ENCODE assay signal across 8 cellular contexts in genomic region chr2:55049794-55050132, GRCh38. TPM values are rescaled to one million over a fixed set of nuclear protein-coding genes. Genes with fewer than 3 reads are reported as not detected.
DNase-seq lines count a peak whose midpoint lies in the region; ATAC-seq, FAIRE-seq and TF ChIP-seq lines count a peak whose summit lies in the region.

No MANE protein-coding gene starts in this region.

- peak overlapping the region; percentile 97 for H3K4me3 ChIP-seq in OCI-LY3 (ENCODE audit: low read length)
- peak overlapping the region; percentile 86 to 99 (median 97) for H3K4me3 ChIP-seq in endothelial cell of umbilical vein (replicated peaks in 1 of 3; ENCODE audit: insufficient read depth in 1 of 3, low read depth in 1 of 3, low read length in 3 of 3)

- H3K79me2 ChIP-seq in OCI-LY3 (ENCODE audit: low read length) (peaks cover 53% of the 10 kb centered on the region), endothelial cell of umbilical vein (ENCODE audit: control insufficient read depth, insufficient read depth, low read length) (peaks cover 57% of the 10 kb centered on the region)

- DNase-seq in activated CD4-positive, alpha-beta T cell treated with anti-CD3 and anti-CD28 coated beads for 36 hours, result no peak
- DNase-seq in activated CD4-positive, alpha-beta T cell treated with anti-CD3 and anti-CD28 coated beads for 4 hours, result no peak
- DNase-seq in endothelial cell of umbilical vein (ENCODE audit: low read depth, low spot score), result no peak
- no peak for DNase-seq in osteocyte (ENCODE audit: extremely low spot score, unreplicated experiment)
- no peak for DNase-seq in SKM-1 treated with dmso at 0.1 percent for 144 hours (lab: John Stamatoyannopoulos, UW; ENCODE audit: unreplicated experiment)
- no peak for DNase-seq in stimulated activated CD8-positive, alpha-beta memory T cell treated with anti-CD3 and anti-CD28 coated beads, Interleukin-4, amount 100 ng/mL, for 48 hours

- H2AFZ ChIP-seq in OCI-LY3 (ENCODE audit: low read depth, low read length) (peak overlapping the region; percentile 55; the same call in 1 of the 2 replicates), endothelial cell of umbilical vein (ENCODE audit: low read depth, low read length) (no peak overlapping the region)

- no peaks in the 10 kb centered on the region for H3K9me3 ChIP-seq in OCI-LY3 (ENCODE audit: insufficient read depth, low read length)
- H3K9me3 ChIP-seq in endothelial cell of umbilical vein (replicated peaks; ENCODE audit: control insufficient read depth, insufficient read depth, low read length), result no peaks in the 10 kb centered on the region

- H3K27ac ChIP-seq in OCI-LY3 (ENCODE audit: low read length), result peak overlapping the region; percentile 87
- H3K27ac ChIP-seq in endothelial cell of umbilical vein (ENCODE audit: insufficient read depth, low read depth, low read length), result peak overlapping the region; percentile 97

- peaks cover 60% of the 10 kb centered on the region for H3K4me1 Mint-ChIP-seq in activated CD4-positive, alpha-beta T cell treated with anti-CD3 and anti-CD28 coated beads for 36 hours
- H3K4me1 Mint-ChIP-seq in osteocyte (ENCODE audit: unreplicated experiment), result peaks cover 46% of the 10 kb centered on the region

- H4K20me1 ChIP-seq in OCI-LY3 (ENCODE audit: insufficient read depth, low read length) (peaks cover 29% of the 10 kb centered on the region), endothelial cell of umbilical vein (replicated peaks; ENCODE audit: control insufficient read depth, extremely low read depth, insufficient read depth, low read length) (peaks cover 15% of the 10 kb centered on the region)

- H3K9me1 ChIP-seq in endothelial cell of umbilical vein (replicated peaks; ENCODE audit: control insufficient read depth, extremely low read depth, insufficient read depth, low read length), result no peaks in the 10 kb centered on the region

- FAIRE-seq in endothelial cell of umbilical vein (lab: Jason Lieb, UNC), result no peak

- no peak for ATAC-seq in activated CD4-positive, alpha-beta T cell treated with anti-CD3 and anti-CD28 coated beads for 36 hours
- ATAC-seq in GM18867 (IDR thresholded peaks at IDR 0.05; ENCODE audit: unreplicated experiment), result no peak

- no peaks in the 10 kb centered on the region for H3K27me3 Mint-ChIP-seq in activated CD4-positive, alpha-beta T cell treated with anti-CD3 and anti-CD28 coated beads for 36 hours
- no peaks in the 10 kb centered on the region for H3K27me3 Mint-ChIP-seq in osteocyte (ENCODE audit: unreplicated experiment)

- peak overlapping the region; percentile 84 for H3K4me2 ChIP-seq in OCI-LY3 (ENCODE audit: low read length)
- H3K4me2 ChIP-seq in endothelial cell of umbilical vein (ENCODE audit: insufficient read depth, low read length), result no peak overlapping the region

- H3K4me1 ChIP-seq in OCI-LY3 (ENCODE audit: low read length), result peaks cover 46% of the 10 kb centered on the region
- peaks cover 44% of the 10 kb centered on the region for H3K4me1 ChIP-seq in endothelial cell of umbilical vein (ENCODE audit: control insufficient read depth, extremely low read depth, insufficient read depth, low read length)

- dilution Hi-C loops in endothelial cell of umbilical vein (cut with MboI; ENCODE audit: extremely low pct_ligation_motif_present, low sequenced_read_pairs), result no loop called here

- no peaks in the 10 kb centered on the region for H3K9me3 Mint-ChIP-seq in activated CD4-positive, alpha-beta T cell treated with anti-CD3 and anti-CD28 coated beads for 36 hours (ENCODE audit: low read depth)
- H3K9me3 Mint-ChIP-seq in osteocyte (ENCODE audit: unreplicated experiment), result no peaks in the 10 kb centered on the region

- H3K9ac ChIP-seq in OCI-LY3 (ENCODE audit: low read length), result peak overlapping the region; percentile 98
- peak overlapping the region; percentile 97 for H3K9ac ChIP-seq in endothelial cell of umbilical vein (replicated peaks; ENCODE audit: extremely low read depth, insufficient read depth, low read length)

- H3K27ac Mint-ChIP-seq in activated CD4-positive, alpha-beta T cell treated with anti-CD3 and anti-CD28 coated beads for 36 hours, result peak overlapping the region; percentile 100
- H3K27ac Mint-ChIP-seq in osteocyte (ENCODE audit: unreplicated experiment), result peak overlapping the region; percentile 100

- no peak for TF ChIP-seq POLR2A in endothelial cell of umbilical vein (IDR thresholded peaks at IDR 0.05; ENCODE audit: low read depth, low read length)

- intact Hi-C loops in activated CD4-positive, alpha-beta T cell treated with anti-CD3 and anti-CD28 coated beads for 36 hours (cut with DNase I, micrococcal nuclease), result loop anchor here (1.0 to 10.0 kb wide), 19 partner anchors 53 to 1077 kb away; partner anchors contain the start of genes CFAP36 (in 2 of the 2), CLHC1 (in 2 of the 2), EML6 (in 2 of the 2) and PNPT1 (in 2 of the 2)
- intact Hi-C loops in endothelial cell of umbilical vein (cut with micrococcal nuclease), result loop anchor here (1.0 to 10.0 kb wide), 7 partner anchors 44 to 325 kb away; partner anchors contain the start of genes CLHC1, EML6 and RPS27A

- peak overlapping the region; percentile 99 for H3K4me3 Mint-ChIP-seq in activated CD4-positive, alpha-beta T cell treated with anti-CD3 and anti-CD28 coated beads for 36 hours
- peak overlapping the region; percentile 99 for H3K4me3 Mint-ChIP-seq in osteocyte (ENCODE audit: unreplicated experiment)

- CTCF ChIA-PET in activated CD4-positive, alpha-beta T cell treated with anti-CD3 and anti-CD28 coated beads for 36 hours (lab: Charles Lee), result interaction anchor here (1.0 to 5.5 kb wide), 5 partner anchors 15 to 38 kb away, joined by 3 to 43 read pairs (median 4); no protein-coding TSS in a partner anchor
- CTCF ChIA-PET in endothelial cell of umbilical vein (lab: Charles Lee), result interaction anchor here (0.7 to 4.6 kb wide), 14 partner anchors 13 to 150 kb away, joined by 3 to 129 read pairs (median 8); no protein-coding TSS in a partner anchor

- TF ChIP-seq CTCF in OCI-LY3 (IDR thresholded peaks at IDR 0.05; ENCODE audit: low read depth, low read length) (no peak), endothelial cell of umbilical vein (IDR thresholded peaks at IDR 0.05; ENCODE audit: extremely low read depth in 1 of 2, insufficient read depth in 1 of 2, low read depth in 1 of 2, low read length in 2 of 2) (no peak), osteocyte (IDR thresholded peaks at IDR 0.05) (no peak)

- POLR2A ChIA-PET in activated CD4-positive, alpha-beta T cell treated with anti-CD3 and anti-CD28 coated beads for 36 hours (lab: Charles Lee), result interaction anchor here (1.0 to 1.6 kb wide), 5 partner anchors 24 to 490 kb away, joined by 3 to 11 read pairs (median 4); partner anchors contain the start of genes CLHC1, EML6 and RPS27A
- POLR2A ChIA-PET in endothelial cell of umbilical vein (lab: Charles Lee), result interaction anchor here (1.0 to 2.5 kb wide), 6 partner anchors 20 to 118 kb away, joined by 3 to 9 read pairs (median 4); no protein-coding TSS in a partner anchor

- H3K27me3 ChIP-seq in OCI-LY3 (ENCODE audit: low read depth, low read length) (no peaks in the 10 kb centered on the region), endothelial cell of umbilical vein (ENCODE audit: control insufficient read depth in 2 of 2, insufficient read depth in 2 of 2, low read length in 2 of 2) (no peaks in the 10 kb centered on the region)

- H3K36me3 Mint-ChIP-seq in activated CD4-positive, alpha-beta T cell treated with anti-CD3 and anti-CD28 coated beads for 36 hours (ENCODE audit: low read depth), result no peaks in the 10 kb centered on the region
- peaks cover 4% of the 10 kb centered on the region for H3K36me3 Mint-ChIP-seq in osteocyte (ENCODE audit: unreplicated experiment)

- no TSS peak for BruUV-seq in endothelial cell of umbilical vein (replicated peaks; lab: Mats Ljungman, UMichigan)

- H3K36me3 ChIP-seq in OCI-LY3 (replicated peaks; ENCODE audit: low read depth, low read length), result no peaks in the 10 kb centered on the region
- H3K36me3 ChIP-seq in endothelial cell of umbilical vein (ENCODE audit: control insufficient read depth in 2 of 2, extremely low read depth in 1 of 2, insufficient read depth in 2 of 2, low read length in 2 of 2), result no peaks in the 10 kb centered on the region

TF ChIP-seq in endothelial cell of umbilical vein, 7 proteins besides CTCF, POLR2A, EP300 and RAD21:
- TF ChIP-seq JUN (IDR thresholded peaks at IDR 0.05; ENCODE audit: borderline replicate concordance, insufficient read depth, insufficient read length, low read depth) (no peak), MYC (IDR thresholded peaks at IDR 0.05; ENCODE audit: low read depth, low read length) (no peak), MAX (IDR thresholded peaks at IDR 0.05; ENCODE audit: insufficient read depth, insufficient read length) (no peak), POLR2AphosphoS5 (IDR thresholded peaks at IDR 0.05; ENCODE audit: insufficient read depth, low read depth, low read length) (no peak), EZH2 (IDR thresholded peaks at IDR 0.05; ENCODE audit: borderline replicate concordance, low read depth, low read length, severe bottlenecking) (no peak), GATA2 (IDR thresholded peaks at IDR 0.05; ENCODE audit: insufficient read depth, insufficient read length, low read depth, low read length) (no peak), FOS (IDR thresholded peaks at IDR 0.05; ENCODE audit: borderline replicate concordance, insufficient read depth, low read length) (no peak)
TF ChIP-seq in endothelial cell of umbilical vein: peak in this region for 0.

RNA-seq across cellular contexts. Expression of gene RTN4, which starts 0.5 kb away (rescaled TPM):
- total RNA-seq in activated CD4-positive, alpha-beta T cell treated with anti-CD3 and anti-CD28 coated beads for 36 hours, result 10 to 100 TPM; 70.3 to 84.8 TPM
- total RNA-seq in endothelial cell of umbilical vein (472 and 486 TPM in 2 replicates), osteocyte (532 and 603 TPM in 2 replicates)
- 195 and 253 TPM in 2 replicates for polyA plus RNA-seq in endothelial cell of umbilical vein
- 258 and 287 TPM in 2 replicates for polyA plus RNA-seq in endothelial cell of umbilical vein (2011; cell fraction: cytosol; rRNA removed)
- 221 and 343 TPM in 2 replicates for polyA plus RNA-seq in endothelial cell of umbilical vein (2011; cell fraction: nucleus; rRNA removed)
- polyA plus RNA-seq in endothelial cell of umbilical vein (2012), result 512 and 627 TPM in 2 replicates
- 365 and 404 TPM in 2 replicates for polyA minus RNA-seq in endothelial cell of umbilical vein
- polyA minus RNA-seq in endothelial cell of umbilical vein (2011; cell fraction: cytosol; rRNA and poly(A)+ RNA removed), result 64.9 TPM
- polyA minus RNA-seq in endothelial cell of umbilical vein (2011; cell fraction: nucleus; rRNA and poly(A)+ RNA removed), result 184 and 233 TPM in 2 replicates
